In the genomic region with DNA sequence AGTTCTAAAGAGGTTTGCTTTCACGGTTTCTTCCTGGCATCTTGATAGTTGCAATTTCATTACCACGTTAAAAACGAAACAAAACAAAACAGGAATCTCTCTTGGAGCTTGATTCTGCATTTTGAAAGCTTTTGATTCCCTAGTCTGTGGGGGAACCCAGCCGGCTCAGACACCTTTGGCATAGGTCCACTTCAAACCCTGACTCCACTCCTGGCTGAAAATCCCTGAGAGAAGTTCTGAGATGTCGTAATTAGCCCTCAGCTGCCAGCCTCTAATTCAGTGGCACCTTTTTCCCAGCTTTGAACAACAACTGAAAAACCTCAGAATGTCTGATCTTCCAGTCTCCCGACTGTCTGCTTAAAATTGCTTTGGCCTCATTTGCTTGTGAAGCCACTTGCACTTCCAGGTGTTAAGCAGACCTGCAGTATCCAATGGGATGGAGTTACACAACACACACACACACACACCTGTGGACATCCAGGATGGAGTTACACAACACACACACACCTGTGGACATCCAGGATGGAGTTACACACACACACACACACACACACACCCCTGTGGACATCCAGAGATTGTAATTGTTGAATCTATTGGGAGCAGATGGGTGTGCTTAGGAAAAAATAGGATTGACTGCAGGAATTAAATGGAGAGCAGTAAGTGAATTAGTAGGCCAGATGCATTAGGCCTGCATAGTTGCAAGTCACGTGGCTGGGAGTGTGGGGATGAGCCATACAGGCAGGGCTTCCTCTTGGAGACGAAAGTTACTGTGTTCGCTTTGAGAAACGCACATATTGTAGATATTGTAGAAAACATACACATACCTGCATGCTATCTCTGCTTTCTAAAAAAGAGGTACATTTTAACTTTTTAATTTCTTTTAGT, we compare ENCODE assay signal across 20 cellular contexts.
DNase-seq lines count a peak whose midpoint lies in the region; TF ChIP-seq lines count a peak whose summit lies in the region.
"Had no signal": no experiment of that assay in that cellular context is flagged by ENCODE, and none has a peak within 500 bp of the region (broad histone marks: within the 10 kb centered on the region; RNA-seq: fewer than 3 reads in every experiment).

No MANE protein-coding gene starts in this region.

- intact Hi-C loops in sigmoid colon (cut with DNase I): no loop called here

- WGBS in SK-N-SH (ENCODE audit: low lambda C conversion rate): 70% methylated on average over 10 of the region's 10 CpGs
- 59 to 83% methylated on average over 10 of the region's 10 CpGs for WGBS in sigmoid colon, 2 donors

- no peak overlapping the region for H3K4me3 ChIP-seq in SK-N-SH (ENCODE audit: low read depth in 2 of 2, low read length in 1 of 2)
- H3K4me3 ChIP-seq in endocrine pancreas (ENCODE audit: control insufficient read depth, insufficient read depth, low read length): peak overlapping the region; percentile 55
- H3K4me3 ChIP-seq in sigmoid colon: peak overlapping the region in 3 of 4 donors; percentile 14 to 24 (median 23)
- H3K4me3 ChIP-seq: hepatocyte, neural progenitor cell had no signal

- H3K27ac ChIP-seq in SK-N-SH (ENCODE audit: low read depth in 2 of 2, low read length in 1 of 2) (peak overlapping the region in 1 of 2 experiments; percentile 78; a peak in 2 of 4 replicates), sigmoid colon (peak overlapping the region; percentile 63 to 83 (median 75))
- H3K27ac ChIP-seq: hepatocyte, neural progenitor cell had no signal

- H3F3A ChIP-seq in SK-N-SH (replicated peaks; ENCODE audit: insufficient read depth): no peaks in the 10 kb centered on the region

- TF ChIP-seq EP300 in SK-N-SH (IDR thresholded peaks at IDR 0.05; ENCODE audit: borderline replicate concordance in 1 of 2, low read depth in 1 of 2, low read length in 1 of 2): no peak; a peak in 1 of 4 replicates
- TF ChIP-seq EP300 in sigmoid colon (IDR thresholded peaks at IDR 0.05): no peak

- H3K36me3 ChIP-seq in SK-N-SH (replicated peaks in 1 of 2; ENCODE audit: control insufficient read depth in 1 of 2, insufficient read depth in 2 of 2, low read length in 1 of 2) (no peaks in the 10 kb centered on the region), endocrine pancreas (ENCODE audit: control insufficient read depth, insufficient read depth, low read length) (peaks cover 1% of the 10 kb centered on the region), sigmoid colon (no peaks in the 10 kb centered on the region)
- H3K36me3 ChIP-seq: neural progenitor cell had no signal

- H3K4me1 ChIP-seq in SK-N-SH (ENCODE audit: control insufficient read depth in 1 of 2, insufficient read depth in 2 of 2, low read depth in 1 of 2, low read length in 1 of 2): peaks cover 0 to 44% of the 10 kb centered on the region in 2 experiments; a peak in 2 of 4 replicates
- no peaks in the 10 kb centered on the region for H3K4me1 ChIP-seq in endocrine pancreas (ENCODE audit: control insufficient read depth, insufficient read depth, low read length)
- peaks cover 0 to 49% (median 32%) of the 10 kb centered on the region in 4 donors for H3K4me1 ChIP-seq in sigmoid colon

- H3K9me3 ChIP-seq in SK-N-SH: no peaks in the 10 kb centered on the region
- no peaks in the 10 kb centered on the region for H3K9me3 ChIP-seq in endocrine pancreas (ENCODE audit: control insufficient read depth, low read length)
- H3K9me3 ChIP-seq in sigmoid colon: no peaks in the 10 kb centered on the region

- CTCF ChIA-PET in SK-N-SH (lab: Yijun Ruan, JAX): interaction anchor here (0.9 to 1.7 kb wide), 3 partner anchors 10 to 92 kb away, joined by 3 to 5 read pairs (median 3); no protein-coding TSS in a partner anchor

- TF ChIP-seq RAD21 in SK-N-SH (IDR thresholded peaks at IDR 0.05; ENCODE audit: low read length): no peak

- POLR2A ChIA-PET in SK-N-SH (lab: Yijun Ruan, JAX): no interaction called here

- H2AFZ ChIP-seq in SK-N-SH (ENCODE audit: low read depth): no peak overlapping the region; the same call in 1 of the 2 replicates
- H2AFZ ChIP-seq: hepatocyte, neural progenitor cell had no signal

- H3K9me2 ChIP-seq in SK-N-SH: no peaks in the 10 kb centered on the region

- no peaks in the 10 kb centered on the region for H4K20me1 ChIP-seq in SK-N-SH (ENCODE audit: insufficient read depth)

- TF ChIP-seq POLR2A in sigmoid colon (IDR thresholded peaks at IDR 0.05): no peak

- no peaks in the 10 kb centered on the region for H3K79me2 ChIP-seq in SK-N-SH (ENCODE audit: insufficient read depth)
- H3K79me2 ChIP-seq: hepatocyte had no signal

- H3K4me2 ChIP-seq in SK-N-SH: no peak overlapping the region
- H3K4me2 ChIP-seq: hepatocyte, neural progenitor cell had no signal

- no peak overlapping the region for H3K9ac ChIP-seq in SK-N-SH
- no peak overlapping the region for H3K9ac ChIP-seq in endocrine pancreas (ENCODE audit: control insufficient read depth, insufficient read depth, low read length)
- H3K9ac ChIP-seq: neural progenitor cell had no signal

- DNase-seq in ELR (ENCODE audit: low read depth): peak; percentile 14
- DNase-seq in SK-N-SH: peak; percentile 57
- DNase-seq in sigmoid colon: no peak
- DNase-seq in activated CD8-positive, alpha-beta memory T cell treated with anti-CD3 and anti-CD28 coated beads, Interleukin-2, amount 50 U/mL, for 4 hours: no peak
- DNase-seq in NCI-H524 treated with DMSO at 0.1 percent for 48 hours (lab: John Stamatoyannopoulos, UW): no peak
- DNase-seq in NCI-H226: no peak
- DNase-seq in NCI-H1930 (lab: John Stamatoyannopoulos, UW): no peak
- DNase-seq: activated CD4-positive, alpha-beta T cell treated with anti-CD3 and anti-CD28 coated beads, Interleukin-2, amount 50 U/mL, for 48 hours; activated T-cell treated with anti-CD3 and anti-CD28 coated beads, Interleukin-2, amount 50 U/mL, for 4 hours; Calu3; effector CD8-positive, alpha-beta T cell; GOT3; kidney; NCI-H1048; NCI-H2081 treated with DMSO at 0.1 percent for 48 hours; NCI-H526 treated with DMSO at 0.1 percent for 48 hours; right cardiac atrium had no signal

- TF ChIP-seq CTCF in SK-N-SH (IDR thresholded peaks at IDR 0.05) (no peak), sigmoid colon (IDR thresholded peaks at IDR 0.05) (no peak)

- H3K27me3 ChIP-seq in SK-N-SH (ENCODE audit: insufficient read depth) (no peaks in the 10 kb centered on the region), endocrine pancreas (ENCODE audit: control insufficient read depth, insufficient read depth, low read length) (no peaks in the 10 kb centered on the region), sigmoid colon (no peaks in the 10 kb centered on the region)
- H3K27me3 ChIP-seq: hepatocyte, neural progenitor cell had no signal

TF ChIP-seq in SK-N-SH, 30 proteins besides CTCF, POLR2A, EP300 and RAD21:
- TF ChIP-seq EZH2phosphoT487 (IDR thresholded peaks at IDR 0.05; ENCODE audit: borderline replicate concordance, low read depth): no peak
- TF ChIP-seq SMC3 (IDR thresholded peaks at IDR 0.05; ENCODE audit: low read depth, low read length): no peak
- TF ChIP-seq, protein P1, sequence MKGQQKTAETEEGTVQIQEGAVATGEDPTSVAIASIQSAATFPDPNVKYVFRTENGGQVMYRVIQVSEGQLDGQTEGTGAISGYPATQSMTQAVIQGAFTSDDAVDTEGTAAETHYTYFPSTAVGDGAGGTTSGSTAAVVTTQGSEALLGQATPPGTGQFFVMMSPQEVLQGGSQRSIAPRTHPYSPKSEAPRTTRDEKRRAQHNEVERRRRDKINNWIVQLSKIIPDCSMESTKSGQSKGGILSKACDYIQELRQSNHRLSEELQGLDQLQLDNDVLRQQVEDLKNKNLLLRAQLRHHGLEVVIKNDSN (IDR thresholded peaks at IDR 0.05; ENCODE audit: borderline replicate concordance, low read depth): peak; percentile 52; the same call in 1 of the 2 replicates
- TF ChIP-seq POLR2AphosphoS5 (IDR thresholded peaks at IDR 0.05; ENCODE audit: low read depth, low read length): no peak
- peak; percentile 71; the same call in 1 of the 2 replicates for TF ChIP-seq RCOR1 (IDR thresholded peaks at IDR 0.05; ENCODE audit: low read length)
TF ChIP-seq in SK-N-SH: peak in this region for 2.

Comparison
In these comparisons a context has a peak if more than half of its experiments do, and no peak if none do; other contexts are left out.
1. DNase-seq: peak in ELR (single experiment) and SK-N-SH (single experiment); none in sigmoid colon (single experiment), activated CD8-positive, alpha-beta memory T cell treated with anti-CD3 and anti-CD28 coated beads, Interleukin-2, amount 50 U/mL, for 4 hours (single experiment), NCI-H524 treated with DMSO at 0.1 percent for 48 hours (single experiment), NCI-H226 (single experiment) and NCI-H1930 (0 of 2).
2. H3K4me3 ChIP-seq: peak in endocrine pancreas (single experiment) and sigmoid colon (3 of 4); none in SK-N-SH (0 of 2).